Comparison of ENCODE assay signal across 10 cellular contexts in the genomic region with DNA sequence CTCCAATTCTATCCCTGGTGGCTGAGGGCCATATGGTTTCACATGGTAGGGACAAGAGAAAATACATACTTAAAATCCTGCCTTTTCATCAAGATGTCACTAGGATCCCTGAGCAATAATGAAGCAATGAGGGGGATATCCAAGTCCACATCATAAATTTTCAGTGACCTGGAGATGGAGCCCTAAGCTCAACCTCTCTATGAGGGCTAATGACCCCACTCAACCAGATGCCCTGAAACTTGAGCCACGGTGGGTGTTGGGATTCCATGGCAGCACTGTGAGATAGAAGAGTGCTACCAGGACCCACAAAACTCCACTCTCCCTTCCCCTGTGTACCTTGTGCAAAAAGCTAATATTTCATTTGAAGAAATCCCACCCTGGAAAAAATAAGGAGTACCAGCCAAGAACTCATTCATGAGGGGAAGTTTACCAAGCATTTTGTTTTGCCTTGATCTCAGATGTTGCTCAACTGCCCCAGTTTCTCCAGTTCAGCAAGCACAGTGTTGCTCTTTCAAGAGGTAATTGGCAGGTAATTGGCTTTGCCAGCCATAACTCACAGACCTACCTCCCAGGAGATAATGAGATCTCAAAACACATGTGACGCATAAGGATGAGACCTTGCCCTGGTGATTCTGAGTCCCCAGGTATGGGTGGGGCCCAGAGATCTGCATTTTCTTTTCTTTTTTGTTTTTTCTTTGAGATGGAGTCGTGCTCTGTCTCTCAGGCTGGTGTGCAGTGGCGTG. TPM values are rescaled to one million over a fixed set of nuclear protein-coding genes. Genes with fewer than 3 reads are reported as not detected.
DNase-seq lines count a peak whose midpoint lies in the region; TF ChIP-seq lines count a peak whose summit lies in the region.
"Had no signal": no experiment of that assay in that cellular context is flagged by ENCODE, and none has a peak within 500 bp of the region (broad histone marks: within the 10 kb centered on the region; RNA-seq: fewer than 3 reads in every experiment).

No MANE protein-coding gene starts in this region.

- peak; percentile 44 for TF ChIP-seq RAD21 in SK-N-SH (IDR thresholded peaks at IDR 0.05; ENCODE audit: low read length)

- H3K4me1 ChIP-seq in CD8-positive, alpha-beta memory T cell (ENCODE audit: insufficient read depth, low read length), result peaks cover 41% of the 10 kb centered on the region
- no peaks in the 10 kb centered on the region for H3K4me1 ChIP-seq in GM23248 (ENCODE audit: insufficient read depth)
- H3K4me1 ChIP-seq in SK-N-SH (ENCODE audit: control insufficient read depth in 1 of 2, insufficient read depth in 2 of 2, low read depth in 1 of 2, low read length in 1 of 2), result no peaks in the 10 kb centered on the region; a peak in 1 of 4 replicates
- no peaks in the 10 kb centered on the region for H3K4me1 ChIP-seq in hepatocyte (ENCODE audit: insufficient read depth)

- H3K9me2 ChIP-seq in GM23248 (ENCODE audit: insufficient read depth) (no peaks in the 10 kb centered on the region), SK-N-SH (no peaks in the 10 kb centered on the region), hepatocyte (replicated peaks; ENCODE audit: insufficient read depth) (no peaks in the 10 kb centered on the region)

- no peaks in the 10 kb centered on the region for H3K27me3 ChIP-seq in CD8-positive, alpha-beta memory T cell (ENCODE audit: insufficient read depth, low read length, poor library complexity, severe bottlenecking)
- H3K27me3 ChIP-seq in GM23248 (replicated peaks; ENCODE audit: insufficient read depth), result 0 out of 2 replicates have a peak, but pooled peaks cover 4% of the 10 kb centered on the region
- H3K27me3 ChIP-seq in SK-N-SH (ENCODE audit: insufficient read depth), result no peaks in the 10 kb centered on the region
- no peaks in the 10 kb centered on the region for H3K27me3 ChIP-seq in hepatocyte
- H3K27me3 ChIP-seq: MG63 had no signal

- CTCF ChIA-PET in CD8-positive, alpha-beta memory T cell (lab: Charles Lee), result interaction anchor here (0.7 to 1.5 kb wide), 4 partner anchors 27 to 156 kb away, joined by 3 to 6 read pairs (median 4); no protein-coding TSS in a partner anchor
- CTCF ChIA-PET in SK-N-SH (lab: Yijun Ruan, JAX), result interaction anchor here (1.2 to 1.3 kb wide), 2 partner anchors 18 to 152 kb away, joined by 3 read pairs; no protein-coding TSS in a partner anchor

- H3K9me3 ChIP-seq in CD8-positive, alpha-beta memory T cell (ENCODE audit: low read length), result no peaks in the 10 kb centered on the region
- no peaks in the 10 kb centered on the region for H3K9me3 ChIP-seq in GM23248 (ENCODE audit: low read depth)
- no peaks in the 10 kb centered on the region for H3K9me3 ChIP-seq in SK-N-SH
- H3K9me3 ChIP-seq in hepatocyte (ENCODE audit: low read depth), result no peaks in the 10 kb centered on the region
- H3K9me3 ChIP-seq: MG63 had no signal

- 0 out of 2 replicates have a peak overlapping the region, but pooled peaks have one; percentile 24 for H2AFZ ChIP-seq in GM23248
- no peak overlapping the region for H2AFZ ChIP-seq in SK-N-SH (ENCODE audit: low read depth)
- H2AFZ ChIP-seq in hepatocyte, result no peak overlapping the region

- in situ Hi-C loops in GM23248 (cut with MboI), result no loop called here

- POLR2A ChIA-PET in CD8-positive, alpha-beta memory T cell (lab: Charles Lee), result no interaction called here
- POLR2A ChIA-PET in SK-N-SH (lab: Yijun Ruan, JAX), result no interaction called here

- no peaks in the 10 kb centered on the region for H3K36me3 ChIP-seq in CD8-positive, alpha-beta memory T cell (ENCODE audit: insufficient read depth, low read length)
- H3K36me3 ChIP-seq in GM23248 (ENCODE audit: low read depth) (no peaks in the 10 kb centered on the region), SK-N-SH (replicated peaks in 1 of 2; ENCODE audit: control insufficient read depth in 1 of 2, insufficient read depth in 2 of 2, low read length in 1 of 2) (no peaks in the 10 kb centered on the region), hepatocyte (replicated peaks; ENCODE audit: insufficient read depth, low read depth) (no peaks in the 10 kb centered on the region)
- H3K36me3 ChIP-seq: MG63 had no signal

- no peaks in the 10 kb centered on the region for H3K27me3 Mint-ChIP-seq in CD8-positive, alpha-beta memory T cell

- H3K4me2 ChIP-seq in GM23248 (ENCODE audit: unreplicated experiment), result no peak overlapping the region
- H3K4me2 ChIP-seq in SK-N-SH, result no peak overlapping the region
- H3K4me2 ChIP-seq in hepatocyte, result no peak overlapping the region

- peaks cover 47 to 51% (median 49%) of the 10 kb centered on the region in 3 donors for H3K4me1 Mint-ChIP-seq in CD8-positive, alpha-beta memory T cell

- 53 to 59% methylated on average over 4 of the region's 4 CpGs for WGBS in GM23248 (ENCODE audit: low coverage in 1 of 2, low lambda C conversion rate in 2 of 2, missing lambda C conversion rate in 2 of 2), 2 experiments
- WGBS in SK-N-SH (ENCODE audit: low lambda C conversion rate), result 92% methylated on average over 3 of the region's 4 CpGs
- 90% methylated on average over 4 of the region's 4 CpGs for WGBS in hepatocyte (ENCODE audit: low lambda C conversion rate, missing lambda C conversion rate)

- no peaks in the 10 kb centered on the region for H3K9me3 Mint-ChIP-seq in CD8-positive, alpha-beta memory T cell

- H4K20me1 ChIP-seq in GM23248 (ENCODE audit: insufficient read depth) (no peaks in the 10 kb centered on the region), SK-N-SH (ENCODE audit: insufficient read depth) (no peaks in the 10 kb centered on the region), hepatocyte (ENCODE audit: insufficient read depth, poor library complexity, severe bottlenecking) (no peaks in the 10 kb centered on the region)

- H3K36me3 Mint-ChIP-seq in CD8-positive, alpha-beta memory T cell, result no peaks in the 10 kb centered on the region

- peak overlapping the region in 1 of 7 donors; percentile 78 for H3K4me3 Mint-ChIP-seq in CD8-positive, alpha-beta memory T cell

- TF ChIP-seq CTCF in SK-N-SH (IDR thresholded peaks at IDR 0.05) (no peak), hepatocyte (IDR thresholded peaks at IDR 0.05; ENCODE audit: poor library complexity) (no peak)

- peak overlapping the region; percentile 15 to 97 (median 86) for H3K27ac Mint-ChIP-seq in CD8-positive, alpha-beta memory T cell

- H3K27ac ChIP-seq in CD8-positive, alpha-beta memory T cell (ENCODE audit: low read depth, low read length), result no peak overlapping the region
- no peak overlapping the region for H3K27ac ChIP-seq in GM23248
- H3K27ac ChIP-seq in SK-N-SH (ENCODE audit: low read depth in 2 of 2, low read length in 1 of 2), result no peak overlapping the region
- H3K27ac ChIP-seq in hepatocyte, result no peak overlapping the region

- no peaks in the 10 kb centered on the region for H3F3A ChIP-seq in GM23248 (ENCODE audit: insufficient read depth)
- H3F3A ChIP-seq in SK-N-SH (replicated peaks; ENCODE audit: insufficient read depth), result no peaks in the 10 kb centered on the region

- no peak for DNase-seq in CD8-positive, alpha-beta memory T cell
- no peak for DNase-seq in GM23248
- DNase-seq in SK-N-SH, result no peak
- peak; percentile 82 for DNase-seq in left kidney (ENCODE audit: low read depth, low spot score)
- DNase-seq in hepatic stellate cell (ENCODE audit: low spot score), result no peak
- DNase-seq in stimulated activated CD4-positive, alpha-beta T cell treated with anti-CD3 and anti-CD28 coated beads, Interleukin-4, amount 100 ng/mL, for 4 hours, result no peak
- no peak for DNase-seq in iPS-NIHi11 (ENCODE audit: low spot score)
- DNase-seq in hepatocyte (ENCODE audit: low spot score), result no peak
- DNase-seq: MG63, RPMI8226 had no signal

- TF ChIP-seq EP300 in SK-N-SH (IDR thresholded peaks at IDR 0.05; ENCODE audit: borderline replicate concordance in 1 of 2, low read depth in 1 of 2, low read length in 1 of 2), result no peak

- H3K79me2 ChIP-seq in GM23248 (ENCODE audit: insufficient read depth), result no peaks in the 10 kb centered on the region
- H3K79me2 ChIP-seq in SK-N-SH (ENCODE audit: insufficient read depth), result no peaks in the 10 kb centered on the region
- no peaks in the 10 kb centered on the region for H3K79me2 ChIP-seq in hepatocyte

- no peak overlapping the region for H3K4me3 ChIP-seq in CD8-positive, alpha-beta memory T cell (ENCODE audit: low read length)
- no peak overlapping the region for H3K4me3 ChIP-seq in GM23248
- no peak overlapping the region for H3K4me3 ChIP-seq in SK-N-SH (ENCODE audit: low read depth in 2 of 2, low read length in 1 of 2)
- H3K4me3 ChIP-seq in hepatocyte, result no peak overlapping the region
- H3K4me3 ChIP-seq: MG63 had no signal

- no peak overlapping the region for H3K9ac ChIP-seq in GM23248
- no peak overlapping the region for H3K9ac ChIP-seq in SK-N-SH

TF ChIP-seq in SK-N-SH, 30 proteins besides CTCF, POLR2A, EP300 and RAD21 (continues in another document):
- no peak for TF ChIP-seq TCF12 (IDR thresholded peaks at IDR 0.05)
- no peak for TF ChIP-seq TAF1 (IDR thresholded peaks at IDR 0.05; ENCODE audit: borderline replicate concordance, low read depth, low read length)
- TF ChIP-seq, protein P1, sequence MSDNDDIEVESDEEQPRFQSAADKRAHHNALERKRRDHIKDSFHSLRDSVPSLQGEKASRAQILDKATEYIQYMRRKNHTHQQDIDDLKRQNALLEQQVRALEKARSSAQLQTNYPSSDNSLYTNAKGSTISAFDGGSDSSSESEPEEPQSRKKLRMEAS (IDR thresholded peaks at IDR 0.05; ENCODE audit: low read depth), result no peak
- TF ChIP-seq TEAD4 (IDR thresholded peaks at IDR 0.05; ENCODE audit: borderline replicate concordance, insufficient read depth), result no peak
- no peak for TF ChIP-seq FOXJ3 (CRISPR knock-in tag; IDR thresholded peaks at IDR 0.05)

RNA-seq across cellular contexts. Expression of a gene that starts 50.9 kb away (rescaled TPM):
- 10 to 100 TPM; 57.4 to 59.5 TPM for total RNA-seq in CD8-positive, alpha-beta memory T cell
- polyA plus RNA-seq in CD8-positive, alpha-beta memory T cell, result 80.2 TPM
- total RNA-seq in GM23248 (2014; rRNA removed; shearing (Covaris generic)), result 24.3 and 24.4 TPM in 2 replicates
- 15.7 and 17.3 TPM in 2 replicates for polyA plus RNA-seq in GM23248 (2016; fragmentation: Nextera tagmentation; extraction: Ambion mirVana)
- polyA plus RNA-seq in SK-N-SH (2012; rRNA removed), result 8.6 and 9.8 TPM in 2 replicates
- 10.4 and 13.6 TPM in 2 replicates for polyA plus RNA-seq in SK-N-SH (2012; cell fraction: cytosol; rRNA removed)
- 14.1 and 16.2 TPM in 2 replicates for polyA plus RNA-seq in SK-N-SH (2012; cell fraction: nucleus; rRNA removed)
- 36.7 and 41.6 TPM in 2 replicates for total RNA-seq in hepatocyte
- polyA plus RNA-seq in hepatocyte, result 17.2 and 23.9 TPM in 2 replicates
